Comparison of ENCODE assay signal across 1 cellular context in genomic region chr5:171397599-171397998, GRCh38.
TF ChIP-seq lines count a peak whose summit lies in the region.

No MANE protein-coding gene starts in this region.

TF ChIP-seq in H1, 55 proteins besides CTCF, POLR2A, EP300 and RAD21:
- TF ChIP-seq SIRT6 (IDR thresholded peaks at IDR 0.05; ENCODE audit: low read length) (no peak), MAX (IDR thresholded peaks at IDR 0.05) (no peak), JUND (IDR thresholded peaks at IDR 0.05; ENCODE audit: low read length) (no peak), SRF (IDR thresholded peaks at IDR 0.05; ENCODE audit: low read depth, low read length) (no peak), POLR2AphosphoS5 (IDR thresholded peaks at IDR 0.05; ENCODE audit: low read depth, low read length) (0 out of 2 replicates have a peak, but pooled peaks have one; percentile 1), SUZ12 (IDR thresholded peaks at IDR 0.05; ENCODE audit: low read length) (no peak)
